In the genomic region with DNA sequence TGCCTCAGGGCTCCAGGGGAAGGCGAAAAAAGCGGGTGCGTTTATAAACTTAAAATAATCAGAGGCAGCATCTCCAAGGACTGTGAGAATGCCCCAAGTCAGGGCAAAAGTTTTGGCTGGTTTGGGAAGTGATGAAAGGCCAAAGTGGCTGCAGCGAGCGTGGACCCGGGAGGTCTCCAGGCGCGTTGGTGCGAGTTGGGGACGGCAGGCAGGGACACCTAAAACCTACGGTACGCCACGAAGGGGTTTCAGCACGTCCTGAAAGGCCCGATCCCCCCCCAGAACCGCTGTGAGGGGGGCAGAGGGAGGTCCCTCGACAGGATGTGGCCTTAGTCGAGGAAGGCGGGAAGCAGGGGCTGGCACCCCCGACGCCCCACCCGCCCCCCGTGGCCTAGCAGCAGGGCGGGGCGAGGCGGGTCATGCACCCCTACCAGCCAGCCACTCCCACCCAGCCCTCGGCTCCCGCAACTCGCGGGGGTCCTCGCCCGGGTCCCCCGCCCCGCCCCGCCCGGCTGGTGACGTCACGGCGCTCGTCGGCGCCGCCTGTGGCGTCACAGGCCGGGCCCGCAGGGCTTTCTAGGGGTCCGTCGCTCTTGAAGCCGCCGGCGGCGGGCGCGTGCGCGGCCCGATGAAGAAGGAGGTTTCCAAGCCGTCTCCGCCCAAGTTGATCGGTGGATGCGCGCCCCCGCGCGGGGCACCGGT, we compare ENCODE assay signal across 9 cellular contexts. TPM values are rescaled to one million over a fixed set of nuclear protein-coding genes. Genes with fewer than 3 reads are reported as not detected.
DNase-seq lines count a peak whose midpoint lies in the region; ATAC-seq and TF ChIP-seq lines count a peak whose summit lies in the region.
"Had no signal": no experiment of that assay in that cellular context is flagged by ENCODE, and none has a peak within 500 bp of the region (broad histone marks: within the 10 kb centered on the region; RNA-seq: fewer than 3 reads in every experiment).

Gene MYCBPAP (plus strand): TSS at position 569 of the 702 bp plus-strand sequence. CDS start 236 bp downstream, outside the sequence.

- no peaks in the 10 kb centered on the region for H3K9me3 Mint-ChIP-seq in activated naive CD4-positive, alpha-beta T cell treated with anti-CD3 and anti-CD28 coated beads for 36 hours

- H3K27ac Mint-ChIP-seq in activated naive CD4-positive, alpha-beta T cell treated with anti-CD3 and anti-CD28 coated beads for 36 hours: peak within 1 kb of the TSS; percentile 79

- H3K36me3 Mint-ChIP-seq in activated naive CD4-positive, alpha-beta T cell treated with anti-CD3 and anti-CD28 coated beads for 36 hours (ENCODE audit: low read depth): no peaks in the 10 kb centered on the region

- H3K27ac ChIP-seq in RWPE2 (ENCODE audit: poor library complexity, severe bottlenecking) (no peak within 1 kb of the TSS), gastroesophageal sphincter (peak within 1 kb of the TSS; percentile 9 to 92 (median 80)), neutrophil (peak within 1 kb of the TSS; percentile 11)
- H3K27ac ChIP-seq: SK-N-MC had no signal

- peak; percentile 45 for ATAC-seq in HG02571 (IDR thresholded peaks at IDR 0.05; ENCODE audit: unreplicated experiment)
- peak; percentile 19; the same call in 1 of the 3 replicates for ATAC-seq in RWPE2 (ENCODE audit: low read depth)
- ATAC-seq in gastroesophageal sphincter: peak; percentile 85
- ATAC-seq in GM18873 (IDR thresholded peaks at IDR 0.05; ENCODE audit: low FRiP score, unreplicated experiment): no peak

- intact Hi-C loops in activated naive CD4-positive, alpha-beta T cell treated with anti-CD3 and anti-CD28 coated beads for 36 hours (cut with micrococcal nuclease): no loop called here

- CTCF ChIA-PET in activated naive CD4-positive, alpha-beta T cell treated with anti-CD3 and anti-CD28 coated beads for 36 hours (lab: Charles Lee): interaction anchor here (0.7 to 1.5 kb wide), 3 partner anchors 29 to 187 kb away, joined by 3 to 5 read pairs (median 5); no protein-coding TSS in a partner anchor

- TF ChIP-seq CTCF in RWPE2 (IDR thresholded peaks at IDR 0.05; ENCODE audit: poor library complexity, severe bottlenecking) (peak; percentile 10), gastroesophageal sphincter (IDR thresholded peaks at IDR 0.05) (peak in 2 of 4 experiments; percentile 21 to 49), neutrophil (IDR thresholded peaks at IDR 0.05) (peak; percentile 14)

- TF ChIP-seq EP300 in gastroesophageal sphincter (IDR thresholded peaks at IDR 0.05): no peak

- peak in 1 of 2 donors; percentile 25 for TF ChIP-seq POLR2A in gastroesophageal sphincter (IDR thresholded peaks at IDR 0.05)

- H3K4me1 ChIP-seq in RWPE2 (ENCODE audit: insufficient read depth, poor library complexity, severe bottlenecking): peaks cover 16% of the 10 kb centered on the region
- H3K4me1 ChIP-seq in gastroesophageal sphincter: peaks cover 0 to 18% (median 3%) of the 10 kb centered on the region in 3 donors
- H3K4me1 ChIP-seq in neutrophil (ENCODE audit: control insufficient read depth in 1 of 2, insufficient read depth in 1 of 2, low read depth in 1 of 2, low read length in 1 of 2): peaks cover 7 to 13% of the 10 kb centered on the region in 2 experiments

- H3K9me3 ChIP-seq in RWPE2 (ENCODE audit: severe bottlenecking) (no peaks in the 10 kb centered on the region), gastroesophageal sphincter (no peaks in the 10 kb centered on the region), neutrophil (no peaks in the 10 kb centered on the region)

- H3K4me1 Mint-ChIP-seq in activated naive CD4-positive, alpha-beta T cell treated with anti-CD3 and anti-CD28 coated beads for 36 hours (ENCODE audit: low read depth): peaks cover 51% of the 10 kb centered on the region

- H3K27me3 ChIP-seq in RWPE2 (ENCODE audit: insufficient read depth, poor library complexity, severe bottlenecking): no peaks in the 10 kb centered on the region
- H3K27me3 ChIP-seq in gastroesophageal sphincter: no peaks in the 10 kb centered on the region
- H3K27me3 ChIP-seq in neutrophil: peaks cover 14% of the 10 kb centered on the region

- no peaks in the 10 kb centered on the region for H3K27me3 Mint-ChIP-seq in activated naive CD4-positive, alpha-beta T cell treated with anti-CD3 and anti-CD28 coated beads for 36 hours (ENCODE audit: low read depth)

- H3K4me3 ChIP-seq in RWPE2 (ENCODE audit: severe bottlenecking) (peak within 1 kb of the TSS; percentile 23), gastroesophageal sphincter (peak within 1 kb of the TSS; percentile 55 to 75), neutrophil (ENCODE audit: low read depth in 1 of 2, low read length in 1 of 2) (peak within 1 kb of the TSS; percentile 70 to 80)
- H3K4me3 ChIP-seq: SK-N-MC had no signal

- WGBS in gastroesophageal sphincter (ENCODE audit: low coverage in 1 of 2), 2 donors: 24 to 42% methylated on average over 9 to 11 of the region's 66 CpGs

- H3K36me3 ChIP-seq in RWPE2 (ENCODE audit: low read depth) (no peaks in the 10 kb centered on the region), gastroesophageal sphincter (no peaks in the 10 kb centered on the region), neutrophil (no peaks in the 10 kb centered on the region)

- DNase-seq in CMK (ENCODE audit: low read depth) (peak; percentile 61), RWPE2 (ENCODE audit: low spot score) (no peak), stromal cell of bone marrow (ENCODE audit: low read depth) (peak; percentile 74)
- peak; percentile 88 for DNase-seq in activated naive CD4-positive, alpha-beta T cell treated with anti-CD3 and anti-CD28 coated beads for 36 hours

- peak within 1 kb of the TSS; percentile 82 for H3K4me3 Mint-ChIP-seq in activated naive CD4-positive, alpha-beta T cell treated with anti-CD3 and anti-CD28 coated beads for 36 hours

RNA-seq across cellular contexts. Expression of gene MYCBPAP, which starts in this region (rescaled TPM):
- total RNA-seq in activated naive CD4-positive, alpha-beta T cell treated with anti-CD3 and anti-CD28 coated beads for 36 hours: 1 to 10 TPM; 5.5 to 5.8 TPM
- total RNA-seq in gastroesophageal sphincter: under 1 TPM in 2 of 4 donors, not detected in 2; 0.27 to 0.31 TPM

Comparison
In these comparisons a context has a peak if more than half of its experiments do, and no peak if none do; other contexts are left out.
1. RNA of gene MYCBPAP (total RNA-seq): 5.5 to 5.8 TPM in activated naive CD4-positive, alpha-beta T cell treated with anti-CD3 and anti-CD28 coated beads for 36 hours; 0.27 to 0.31 TPM in gastroesophageal sphincter; every median in the first group is over 4 times any median in the second.
2. Peak in ATAC-seq, H3K4me3 ChIP-seq and H3K27ac ChIP-seq in gastroesophageal sphincter; RNA of the gene not detected or under 1 TPM.
3. H3K4me3 ChIP-seq: peak in every context shown above with its lines; median percentile 75 in neutrophil; 65 in gastroesophageal sphincter; 23 in RWPE2.